In genomic region chr1:16013908-16014258, GRCh38 we compare ENCODE assay signal across 16 cellular contexts. TPM values are rescaled to one million over a fixed set of nuclear protein-coding genes. Genes with fewer than 3 reads are reported as not detected.
A peak's percentile ranks its signal among the peaks of the same experiment; 100 is the strongest.
DNase-seq lines count a peak whose midpoint lies in the region; ATAC-seq, FAIRE-seq and TF ChIP-seq lines count a peak whose summit lies in the region.
"Had no signal": no experiment of that assay in that cellular context is flagged by ENCODE, and none has a peak within 500 bp of the region (broad histone marks: within the 10 kb centered on the region; RNA-seq: fewer than 3 reads in every experiment).

No MANE protein-coding gene starts in this region.

- WGBS in smooth muscle cell (ENCODE audit: low lambda C conversion rate): 63% methylated on average over 4 of the region's 4 CpGs

- peaks cover 32% of the 10 kb centered on the region for H3K4me1 ChIP-seq in astrocyte (ENCODE audit: insufficient read depth, low read length)
- H3K4me1 ChIP-seq in lower lobe of right lung: peaks cover 41% of the 10 kb centered on the region
- peaks cover 14% of the 10 kb centered on the region for H3K4me1 ChIP-seq in smooth muscle cell (ENCODE audit: low read depth)
- peaks cover 0 to 6% of the 10 kb centered on the region in 2 donors for H3K4me1 ChIP-seq in naive thymus-derived CD4-positive, alpha-beta T cell (ENCODE audit: control insufficient read depth in 2 of 2, insufficient read depth in 2 of 2, low read length in 2 of 2)

- H3K27me3 Mint-ChIP-seq in astrocyte (ENCODE audit: low read depth, unreplicated experiment): peaks cover 2% of the 10 kb centered on the region
- peaks cover 0 to 11% (median 0%) of the 10 kb centered on the region in 5 donors for H3K27me3 Mint-ChIP-seq in naive thymus-derived CD4-positive, alpha-beta T cell

- H3F3A ChIP-seq in smooth muscle cell (ENCODE audit: low read depth): no peaks in the 10 kb centered on the region

- H3K4me3 ChIP-seq in H7 (ENCODE audit: insufficient read depth, low read depth, low read length) (no peak overlapping the region), astrocyte (ENCODE audit: insufficient read depth, low read depth, low read length) (no peak overlapping the region), lower lobe of right lung (no peak overlapping the region), smooth muscle cell (no peak overlapping the region)
- no peak overlapping the region for H3K4me3 ChIP-seq in naive thymus-derived CD4-positive, alpha-beta T cell (ENCODE audit: low read length)

- H3K36me3 ChIP-seq in H7 (replicated peaks; ENCODE audit: control insufficient read depth, insufficient read depth, low read length) (no peaks in the 10 kb centered on the region), astrocyte (ENCODE audit: insufficient read depth, low read length) (no peaks in the 10 kb centered on the region), lower lobe of right lung (no peaks in the 10 kb centered on the region), smooth muscle cell (ENCODE audit: low read depth) (no peaks in the 10 kb centered on the region)
- no peaks in the 10 kb centered on the region for H3K36me3 ChIP-seq in naive thymus-derived CD4-positive, alpha-beta T cell (ENCODE audit: control insufficient read depth in 2 of 3, insufficient read depth in 3 of 3, low read length in 3 of 3)
- H3K36me3 ChIP-seq: brain microvascular endothelial cell, WERI-Rb-1 had no signal

- H3K9me3 ChIP-seq in astrocyte (ENCODE audit: insufficient read depth, low read depth, low read length) (no peaks in the 10 kb centered on the region), lower lobe of right lung (no peaks in the 10 kb centered on the region), smooth muscle cell (replicated peaks; ENCODE audit: low read depth) (no peaks in the 10 kb centered on the region)
- no peaks in the 10 kb centered on the region for H3K9me3 ChIP-seq in naive thymus-derived CD4-positive, alpha-beta T cell (ENCODE audit: control insufficient read depth in 2 of 3, low read length in 3 of 3)

- no peaks in the 10 kb centered on the region for H3K36me3 Mint-ChIP-seq in astrocyte (ENCODE audit: low read depth, unreplicated experiment)
- H3K36me3 Mint-ChIP-seq in naive thymus-derived CD4-positive, alpha-beta T cell: no peaks in the 10 kb centered on the region
- H3K36me3 Mint-ChIP-seq: CD4-positive, CD25-positive, alpha-beta regulatory T cell had no signal

- H4K20me1 ChIP-seq in astrocyte (ENCODE audit: insufficient read depth, low read length): no peaks in the 10 kb centered on the region
- no peaks in the 10 kb centered on the region for H4K20me1 ChIP-seq in smooth muscle cell (ENCODE audit: low read depth)

- peak overlapping the region; percentile 77 for H3K9ac ChIP-seq in astrocyte (ENCODE audit: low read length)
- peak overlapping the region; percentile 28 for H3K9ac ChIP-seq in smooth muscle cell (ENCODE audit: low read depth)

- DNase-seq in H7 (peak; percentile 58), astrocyte (ENCODE audit: low read depth) (no peak), lower lobe of right lung (no peak), smooth muscle cell (lab: John Stamatoyannopoulos, UW; ENCODE audit: unreplicated experiment) (no peak), NCI-H82 treated with DMSO at 0.1 percent for 48 hours (lab: John Stamatoyannopoulos, UW; ENCODE audit: unreplicated experiment) (no peak), NCI-H526 (lab: John Stamatoyannopoulos, UW) (no peak)
- no peak for DNase-seq in naive thymus-derived CD4-positive, alpha-beta T cell
- DNase-seq: NCI-H345, retina, SHP77 treated with DMSO at 0.1 percent for 48 hours, WERI-Rb-1 had no signal

- H3K4me2 ChIP-seq in astrocyte (ENCODE audit: low read length) (peak overlapping the region; percentile 83), smooth muscle cell (peak overlapping the region; percentile 91)

- no peak overlapping the region for H3K4me3 Mint-ChIP-seq in astrocyte (ENCODE audit: unreplicated experiment)
- peak overlapping the region in 4 of 10 donors; percentile 13 to 66 (median 48) for H3K4me3 Mint-ChIP-seq in naive thymus-derived CD4-positive, alpha-beta T cell

- H3K4me1 Mint-ChIP-seq in astrocyte (ENCODE audit: low read depth, unreplicated experiment): peaks cover 19% of the 10 kb centered on the region
- peaks cover 0 to 8% (median 5%) of the 10 kb centered on the region in 7 donors for H3K4me1 Mint-ChIP-seq in naive thymus-derived CD4-positive, alpha-beta T cell

- peak overlapping the region; percentile 91 for H3K27ac Mint-ChIP-seq in astrocyte (ENCODE audit: unreplicated experiment)
- H3K27ac Mint-ChIP-seq in naive thymus-derived CD4-positive, alpha-beta T cell: no peak overlapping the region
- H3K27ac Mint-ChIP-seq: CD4-positive, CD25-positive, alpha-beta regulatory T cell had no signal

- CTCF ChIA-PET in naive thymus-derived CD4-positive, alpha-beta T cell (lab: Charles Lee): no interaction called here

- POLR2A ChIA-PET in naive thymus-derived CD4-positive, alpha-beta T cell (lab: Charles Lee): no interaction called here

- no peak for TF ChIP-seq CTCF in astrocyte (IDR thresholded peaks at IDR 0.05; ENCODE audit: insufficient read depth, low read depth, low read length)
- TF ChIP-seq CTCF in lower lobe of right lung (IDR thresholded peaks at IDR 0.05): no peak
- TF ChIP-seq CTCF in smooth muscle cell (IDR thresholded peaks at IDR 0.05; ENCODE audit: borderline replicate concordance, insufficient read depth, poor library complexity, severe bottlenecking): no peak

- H3K27ac ChIP-seq in astrocyte (ENCODE audit: low read depth, low read length) (no peak overlapping the region), lower lobe of right lung (peak overlapping the region; percentile 6), smooth muscle cell (ENCODE audit: low read depth) (peak overlapping the region; percentile 84)
- no peak overlapping the region for H3K27ac ChIP-seq in naive thymus-derived CD4-positive, alpha-beta T cell (ENCODE audit: low read depth, low read length)
- H3K27ac ChIP-seq: brain microvascular endothelial cell, WERI-Rb-1 had no signal

- ATAC-seq in lower lobe of right lung: no peak
- no peak for ATAC-seq in esophagus mucosa
- no peak for ATAC-seq in naive thymus-derived CD4-positive, alpha-beta T cell

- no peaks in the 10 kb centered on the region for H3K79me2 ChIP-seq in astrocyte (ENCODE audit: insufficient read depth, low read length)
- no peaks in the 10 kb centered on the region for H3K79me2 ChIP-seq in smooth muscle cell (ENCODE audit: low read depth)

- no peak for FAIRE-seq in astrocyte (lab: Jason Lieb, UNC)
- FAIRE-seq: islet of Langerhans had no signal

- H2AFZ ChIP-seq in astrocyte (ENCODE audit: low read depth, low read length): no peak overlapping the region
- H2AFZ ChIP-seq in smooth muscle cell (ENCODE audit: low read depth): no peak overlapping the region

- H3K9me3 Mint-ChIP-seq in astrocyte (ENCODE audit: unreplicated experiment): peaks cover 4% of the 10 kb centered on the region
- peaks cover 0 to 2% (median 0%) of the 10 kb centered on the region in 11 donors for H3K9me3 Mint-ChIP-seq in naive thymus-derived CD4-positive, alpha-beta T cell
- H3K9me3 Mint-ChIP-seq: CD4-positive, CD25-positive, alpha-beta regulatory T cell had no signal

- H3K27me3 ChIP-seq in H7 (ENCODE audit: control insufficient read depth, insufficient read depth, low read length) (no peaks in the 10 kb centered on the region), astrocyte (ENCODE audit: insufficient read depth, low read length) (no peaks in the 10 kb centered on the region), lower lobe of right lung (ENCODE audit: low read depth) (no peaks in the 10 kb centered on the region), smooth muscle cell (ENCODE audit: low read depth) (no peaks in the 10 kb centered on the region)
- H3K27me3 ChIP-seq in naive thymus-derived CD4-positive, alpha-beta T cell (ENCODE audit: control insufficient read depth in 2 of 2, insufficient read depth in 2 of 2, low read length in 2 of 2): no peaks in the 10 kb centered on the region
- H3K27me3 ChIP-seq: brain microvascular endothelial cell had no signal

- intact Hi-C loops in lower lobe of right lung (cut with DNase I): no loop called here
- intact Hi-C loops in naive thymus-derived CD4-positive, alpha-beta T cell (cut with micrococcal nuclease): no loop called here

RNA-seq across cellular contexts. Expression of gene HSPB7, which starts 4.0 kb away (rescaled TPM):
- total RNA-seq in H7 (2014; rRNA removed; shearing (Covaris generic)): 0.07 TPM in 1 of 2 replicates, not detected in the other
- total RNA-seq in astrocyte: 0.45 and 0.55 TPM in 2 replicates
- 4.9 TPM for total RNA-seq in lower lobe of right lung
- total RNA-seq in smooth muscle cell: 18.1 and 23.0 TPM in 2 replicates
- 80.5 and 82.8 TPM in 2 replicates for polyA plus RNA-seq in smooth muscle cell
- total RNA-seq in esophagus mucosa: 1.6 TPM
- not detected for total RNA-seq in naive thymus-derived CD4-positive, alpha-beta T cell
- not detected for polyA plus RNA-seq in naive thymus-derived CD4-positive, alpha-beta T cell
- total RNA-seq: CD4-positive, CD25-positive, alpha-beta regulatory T cell; epithelial cell of proximal tubule had no signal
- polyA plus RNA-seq: CD4-positive, CD25-positive, alpha-beta regulatory T cell had no signal

RNA-seq across cellular contexts. Expression of gene CLCNKA, which starts 8.0 kb away (rescaled TPM):
- total RNA-seq in H7 (2014; rRNA removed; shearing (Covaris generic)): 0.10 and 0.85 TPM in 2 replicates
- 0.16 TPM in 1 of 2 replicates, not detected in the other for total RNA-seq in astrocyte
- 0.65 TPM for total RNA-seq in lower lobe of right lung
- total RNA-seq in smooth muscle cell: not detected in 2 replicates
- polyA plus RNA-seq in smooth muscle cell: 0.46 TPM in 1 of 2 replicates, not detected in the other
- total RNA-seq in esophagus mucosa: 0.08 TPM
- total RNA-seq in naive thymus-derived CD4-positive, alpha-beta T cell: not detected
- polyA plus RNA-seq in naive thymus-derived CD4-positive, alpha-beta T cell: not detected
- total RNA-seq: CD4-positive, CD25-positive, alpha-beta regulatory T cell; epithelial cell of proximal tubule had no signal
- polyA plus RNA-seq: CD4-positive, CD25-positive, alpha-beta regulatory T cell had no signal

RNA-seq across cellular contexts. Expression of gene SRARP, which starts 9.8 kb away (rescaled TPM):
- total RNA-seq in H7 (2014; rRNA removed; shearing (Covaris generic)): 0.15 and 0.28 TPM in 2 replicates
- total RNA-seq in astrocyte (not detected in 2 replicates), lower lobe of right lung (0.21 TPM), smooth muscle cell (not detected in 2 replicates), esophagus mucosa (not detected)
- polyA plus RNA-seq in smooth muscle cell: not detected in 2 replicates
- not detected for total RNA-seq in naive thymus-derived CD4-positive, alpha-beta T cell
- polyA plus RNA-seq in naive thymus-derived CD4-positive, alpha-beta T cell: not detected
- total RNA-seq: CD4-positive, CD25-positive, alpha-beta regulatory T cell; epithelial cell of proximal tubule had no signal
- polyA plus RNA-seq: CD4-positive, CD25-positive, alpha-beta regulatory T cell had no signal

RNA-seq across cellular contexts. Expression of gene CLCNKB, which starts 29.7 kb away (rescaled TPM):
- total RNA-seq in H7 (2014; rRNA removed; shearing (Covaris generic)): 2.4 and 2.8 TPM in 2 replicates
- total RNA-seq in astrocyte (0.36 and 0.64 TPM in 2 replicates), lower lobe of right lung (0.18 TPM), smooth muscle cell (0.13 and 0.76 TPM in 2 replicates), esophagus mucosa (not detected)
- polyA plus RNA-seq in smooth muscle cell: 0.30 and 0.86 TPM in 2 replicates
- total RNA-seq in naive thymus-derived CD4-positive, alpha-beta T cell: not detected
- not detected for polyA plus RNA-seq in naive thymus-derived CD4-positive, alpha-beta T cell
- total RNA-seq: CD4-positive, CD25-positive, alpha-beta regulatory T cell had no signal
- polyA plus RNA-seq: CD4-positive, CD25-positive, alpha-beta regulatory T cell had no signal

RNA-seq across cellular contexts. Expression of gene ZBTB17, which starts 38.0 kb away (rescaled TPM):
- total RNA-seq in H7 (2014; rRNA removed; shearing (Covaris generic)): 53.5 and 62.6 TPM in 2 replicates
- total RNA-seq in astrocyte (28.1 and 28.8 TPM in 2 replicates), lower lobe of right lung (37.7 TPM), smooth muscle cell (19.6 and 29.4 TPM in 2 replicates), esophagus mucosa (26.5 TPM)
- 42.5 and 43.0 TPM in 2 replicates for polyA plus RNA-seq in smooth muscle cell
- 10 to 100 TPM; 47.3 to 85.1 (median 65.0) TPM for total RNA-seq in naive thymus-derived CD4-positive, alpha-beta T cell
- 10 to 100 TPM; 11.2 to 33.7 TPM for polyA plus RNA-seq in naive thymus-derived CD4-positive, alpha-beta T cell

Comparison
In these comparisons a context has a peak if more than half of its experiments do, and no peak if none do; other contexts are left out.
1. H3K27ac ChIP-seq: peak in lower lobe of right lung (single experiment) and smooth muscle cell (single experiment); none in astrocyte (single experiment) and naive thymus-derived CD4-positive, alpha-beta T cell (single experiment).